8 cellular contexts compared by ENCODE assay signal in the genomic region with DNA sequence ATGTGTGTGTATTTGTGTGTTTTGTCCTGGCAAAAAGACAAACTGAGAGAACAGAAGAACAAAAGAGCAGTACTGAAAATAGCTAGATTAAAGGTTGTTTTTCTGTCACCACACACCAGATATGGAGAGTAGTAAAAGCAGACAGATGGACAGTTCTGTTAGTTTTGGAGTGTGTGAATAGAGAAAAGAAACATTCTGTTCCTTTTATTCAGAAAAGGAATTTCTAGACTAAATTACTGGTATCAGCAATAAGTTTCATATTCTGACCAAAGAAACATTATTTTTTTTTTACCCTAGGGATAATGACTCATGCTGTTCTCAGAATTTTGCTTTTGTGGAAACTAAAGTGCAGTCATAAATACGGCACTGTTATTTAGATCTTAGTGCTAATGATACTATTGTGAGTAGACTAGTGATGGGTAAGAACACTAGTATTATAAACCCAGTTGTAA. TPM values are rescaled to one million over a fixed set of nuclear protein-coding genes. Genes with fewer than 3 reads are reported as not detected.
DNase-seq lines count a peak whose midpoint lies in the region; ATAC-seq and TF ChIP-seq lines count a peak whose summit lies in the region.

No MANE protein-coding gene starts in this region.

- H3K36me3 ChIP-seq in adipocyte (ENCODE audit: control insufficient read depth, insufficient read depth, low read length, severe bottlenecking), result no peaks in the 10 kb centered on the region
- no peaks in the 10 kb centered on the region for H3K36me3 ChIP-seq in lung (ENCODE audit: control insufficient read depth in 2 of 2, insufficient read depth in 2 of 2, low read length in 2 of 2)

- peak overlapping the region in 1 of 2 donors; percentile 45 for H3K27ac ChIP-seq in lung (ENCODE audit: low read depth in 1 of 2, low read length in 1 of 2)

- H3K27me3 Mint-ChIP-seq in glutamatergic neuron (ENCODE audit: unreplicated experiment), result no peaks in the 10 kb centered on the region

- H3K27me3 ChIP-seq in adipocyte (replicated peaks; ENCODE audit: control insufficient read depth, insufficient read depth, low read length), result no peaks in the 10 kb centered on the region
- no peaks in the 10 kb centered on the region for H3K27me3 ChIP-seq in lung (ENCODE audit: control insufficient read depth, insufficient read depth)

- H3K36me3 Mint-ChIP-seq in glutamatergic neuron (ENCODE audit: unreplicated experiment), result no peaks in the 10 kb centered on the region

- ATAC-seq in GM18907 (IDR thresholded peaks at IDR 0.05; ENCODE audit: unreplicated experiment) (peak; percentile 60), HG02973 (IDR thresholded peaks at IDR 0.05; ENCODE audit: unreplicated experiment) (peak; percentile 78), lung (ENCODE audit: insufficient read depth, low FRiP score) (peak; percentile 44)

- peak overlapping the region; percentile 72 for H3K9ac ChIP-seq in adipocyte (ENCODE audit: low read length)

- 33 to 54% methylated on average over 1 of the region's 1 CpG for WGBS in lung, 2 donors

- H3K4me1 Mint-ChIP-seq in glutamatergic neuron (ENCODE audit: low read depth, unreplicated experiment), result peaks cover 5% of the 10 kb centered on the region

- H3K27ac Mint-ChIP-seq in glutamatergic neuron (ENCODE audit: unreplicated experiment), result no peak overlapping the region

- no peak for TF ChIP-seq CTCF in lung (IDR thresholded peaks at IDR 0.05; ENCODE audit: control extremely low read depth, extremely low read depth)
- no peak for TF ChIP-seq CTCF in glutamatergic neuron (IDR thresholded peaks at IDR 0.05; ENCODE audit: partially characterized antibody, unreplicated experiment)

- peak overlapping the region; percentile 49 for H3K4me3 ChIP-seq in adipocyte (ENCODE audit: low read length)
- H3K4me3 ChIP-seq in lung, result no peak overlapping the region

- DNase-seq in adipocyte (ENCODE audit: low read depth) (peak; percentile 82), lung (ENCODE audit: low spot score) (no peak), midbrain (lab: John Stamatoyannopoulos, UW) (no peak), NCI-H1694 (lab: John Stamatoyannopoulos, UW) (no peak), HuH-7 (ENCODE audit: low spot score) (no peak), glutamatergic neuron (no peak)

- H3K4me1 ChIP-seq in adipocyte (ENCODE audit: control insufficient read depth, insufficient read depth, low read length) (peaks cover 67% of the 10 kb centered on the region), lung (ENCODE audit: control insufficient read depth in 2 of 2, insufficient read depth in 2 of 2, low read length in 2 of 2) (peaks cover 2 to 34% of the 10 kb centered on the region in 2 donors)

- no peaks in the 10 kb centered on the region for H3K9me3 Mint-ChIP-seq in glutamatergic neuron (ENCODE audit: unreplicated experiment)

- no peak overlapping the region for H3K4me3 Mint-ChIP-seq in glutamatergic neuron (ENCODE audit: unreplicated experiment)

- H3K9me3 ChIP-seq in adipocyte (ENCODE audit: control insufficient read depth, low read length) (no peaks in the 10 kb centered on the region), lung (ENCODE audit: control insufficient read depth in 2 of 2, insufficient read depth in 1 of 2, low read length in 1 of 2) (no peaks in the 10 kb centered on the region)

RNA-seq across cellular contexts. Expression of gene PIK3CA, which starts 32.9 kb away (rescaled TPM):
- 10 to 100 TPM; 21.7 to 42.9 TPM for total RNA-seq in lung
- polyA plus RNA-seq in lung, result 10 to 100 TPM in 1 of 2 donors, 1 to 10 TPM in 1; 4.5 to 10.3 TPM
- total RNA-seq in glutamatergic neuron (ENCODE audit: unreplicated experiment), result 20.0 TPM
